1 cellular context compared by ENCODE assay signal in genomic region chr10:30413996-30414576, GRCh38.
TF ChIP-seq lines count a peak whose summit lies in the region.

No MANE protein-coding gene starts in this region.

TF ChIP-seq in GM23338, 12 proteins besides CTCF, POLR2A, EP300 and RAD21 (continued from another document):
- TF ChIP-seq ZNF462 (CRISPR knock-in tag; IDR thresholded peaks at IDR 0.05): no peak
- no peak for TF ChIP-seq EZH2phosphoT487 (IDR thresholded peaks at IDR 0.05; ENCODE audit: unreplicated experiment)
- no peak for TF ChIP-seq JUNB (IDR thresholded peaks at IDR 0.05; ENCODE audit: unreplicated experiment)
- no peak for TF ChIP-seq ZNF331 (CRISPR knock-in tag; IDR thresholded peaks at IDR 0.05; ENCODE audit: low read depth)
